ENCODE assay signal across 23 cellular contexts in the genomic region with DNA sequence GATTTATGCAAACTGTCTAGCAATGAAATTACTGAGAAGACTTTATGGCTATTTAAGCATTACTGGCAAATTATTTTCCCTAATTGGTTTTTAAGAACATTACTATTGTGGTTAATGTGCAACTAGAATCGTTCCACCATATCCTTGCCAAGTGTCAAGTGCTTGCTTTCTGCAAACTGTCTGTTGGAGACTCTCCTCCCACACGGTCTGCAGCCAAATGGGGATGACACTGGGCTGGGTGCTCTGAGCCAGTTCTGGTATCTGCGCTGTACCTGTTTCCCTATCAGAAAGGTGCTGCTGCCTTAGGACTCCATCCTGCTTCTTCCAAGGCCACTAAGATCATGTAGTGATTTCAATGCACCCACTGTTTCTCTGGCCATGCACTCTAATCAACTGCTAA.
"Had no signal": no experiment of that assay in that cellular context is flagged by ENCODE, and none has a peak within 500 bp of the region (broad histone marks: within the 10 kb centered on the region; RNA-seq: fewer than 3 reads in every experiment).

No MANE protein-coding gene starts in this region.

- DNase-seq: activated CD4-positive, alpha-beta memory T cell treated with anti-CD3 and anti-CD28 coated beads, Interleukin-2, amount 10 ng/mL, durations not matched to agents 7 days and 5 days; activated CD4-positive, alpha-beta T cell treated with anti-CD3 and anti-CD28 coated beads for 1 hour; activated CD4-positive, alpha-beta T cell treated with anti-CD3 and anti-CD28 coated beads, Interleukin-2, amount 10 ng/mL, durations not matched to agents 7 days and 5 days; activated CD8-positive, alpha-beta memory T cell treated with anti-CD3 and anti-CD28 coated beads, Interleukin-2, amount 50 U/mL, for 48 hours; activated gamma-delta T cell treated with Interleukin-2 at 50 U/mL for 16 hours; activated naive CD4-positive, alpha-beta T cell treated with anti-CD3 and anti-CD28 coated beads, Interleukin-2, amount 50 U/mL, for 16 hours; activated T-cell treated with anti-CD3 and anti-CD28 coated beads, Interleukin-2, amount 50 U/mL, for 24 hours; amygdala; caudate nucleus; cortex of kidney; effector memory CD8-positive, alpha-beta T cell; erythroblast; gastrocnemius medialis; glutamatergic neuron; left ventricle myocardium superior; mucosa of descending colon; right cardiac atrium; stimulated activated CD4-positive, alpha-beta T cell treated with anti-CD3 and anti-CD28 coated beads, Interleukin-15, amount 100 ng/mL, for 24 hours; stimulated activated CD4-positive, alpha-beta T cell treated with anti-CD3 and anti-CD28 coated beads, Interleukin-2, amount 100 ng/mL, for 24 hours; stimulated activated naive CD4-positive, alpha-beta T cell; tibial artery had no signal

- H3K36me3 ChIP-seq: gastrocnemius medialis, suprapubic skin, tibial artery had no signal

- H3K27ac ChIP-seq: gastrocnemius medialis, suprapubic skin, tibial artery had no signal

- H3K4me3 ChIP-seq: gastrocnemius medialis, mucosa of descending colon, suprapubic skin, tibial artery had no signal

- H3K27me3 ChIP-seq: gastrocnemius medialis had no signal

- ATAC-seq: effector memory CD8-positive, alpha-beta T cell; gastrocnemius medialis; left ventricle myocardium superior; mucosa of descending colon; natural killer cell treated with Interleukin-12 subunit alpha and Interleukin-12 subunit beta and Interleukin-15 and Interleukin-18, amount 100 ng/mL, for 72 hours; right cardiac atrium had no signal

- H3K4me1 ChIP-seq: gastrocnemius medialis, suprapubic skin, tibial artery had no signal

- H3K9me3 ChIP-seq: gastrocnemius medialis, mucosa of descending colon, suprapubic skin, tibial artery had no signal
